8 cellular contexts compared by ENCODE assay signal in genomic region chr20:1313236-1313964, GRCh38. TPM values are rescaled to one million over a fixed set of nuclear protein-coding genes. Genes with fewer than 3 reads are reported as not detected.
DNase-seq lines count a peak whose midpoint lies in the region; ATAC-seq and TF ChIP-seq lines count a peak whose summit lies in the region.

No MANE protein-coding gene starts in this region.

- peak; percentile 94 for TF ChIP-seq CTCF in MCF 10A (IDR thresholded peaks at IDR 0.05; ENCODE audit: unreplicated experiment)
- peak; percentile 99 for TF ChIP-seq CTCF in smooth muscle cell (IDR thresholded peaks at IDR 0.05; ENCODE audit: borderline replicate concordance, insufficient read depth, poor library complexity, severe bottlenecking)

- CTCF ChIA-PET in MCF 10A (lab: Yijun Ruan, JAX): interaction anchor here (0.6 to 2.7 kb wide), 24 partner anchors 10 to 825 kb away, joined by 3 to 35 read pairs (median 5); partner anchors contain the start of gene SDCBP2

- no peak overlapping the region for H3K27ac Mint-ChIP-seq in MCF 10A (ENCODE audit: low read depth, unreplicated experiment)

- WGBS in smooth muscle cell (ENCODE audit: low lambda C conversion rate): 12% methylated on average over 24 of the region's 38 CpGs

- H3K4me3 ChIP-seq in iPS-20b (ENCODE audit: low read length) (peak overlapping the region; percentile 67; the same call in 1 of the 2 replicates), smooth muscle cell (peak overlapping the region; percentile 45)

- no peak overlapping the region for H3K4me3 Mint-ChIP-seq in MCF 10A (ENCODE audit: unreplicated experiment)

- H3K36me3 Mint-ChIP-seq in MCF 10A (ENCODE audit: insufficient read depth, unreplicated experiment): no peaks in the 10 kb centered on the region

- no peaks in the 10 kb centered on the region for H3K79me2 ChIP-seq in smooth muscle cell (ENCODE audit: low read depth)

- no peaks in the 10 kb centered on the region for H3F3A ChIP-seq in smooth muscle cell (ENCODE audit: low read depth)

- H3K9me3 Mint-ChIP-seq in MCF 10A (ENCODE audit: unreplicated experiment): no peaks in the 10 kb centered on the region

- BruUV-seq in MCF 10A (replicated peaks; lab: Mats Ljungman, UMichigan): no TSS peak

- peak overlapping the region; percentile 46; the same call in 1 of the 2 replicates for H3K9ac ChIP-seq in iPS-20b (ENCODE audit: low read depth, low read length)
- peak overlapping the region; percentile 29 for H3K9ac ChIP-seq in smooth muscle cell (ENCODE audit: low read depth)

- H3K4me1 ChIP-seq in iPS-20b (ENCODE audit: insufficient read depth, low read length): peaks cover 4% of the 10 kb centered on the region; the same call in 1 of the 2 replicates
- no peaks in the 10 kb centered on the region for H3K4me1 ChIP-seq in smooth muscle cell (ENCODE audit: low read depth)

- H4K20me1 ChIP-seq in smooth muscle cell (ENCODE audit: low read depth): no peaks in the 10 kb centered on the region

- intact Hi-C loops in MCF 10A (cut with micrococcal nuclease): loop anchor here (1.0 to 10.0 kb wide), 3 partner anchors 124 to 189 kb away; partner anchors contain the start of gene NSFL1C

- peak; percentile 12 for DNase-seq in GM04503 (ENCODE audit: low read depth)
- peak; percentile 15 for DNase-seq in NCI-H1694 (lab: John Stamatoyannopoulos, UW)
- peak; percentile 64 for DNase-seq in UCSD-AML1 (lab: John Stamatoyannopoulos, UW; ENCODE audit: unreplicated experiment)
- peak; percentile 68 for DNase-seq in MCF 10A (ENCODE audit: unreplicated experiment)
- peak; percentile 46 for DNase-seq in smooth muscle cell (lab: John Stamatoyannopoulos, UW; ENCODE audit: unreplicated experiment)

- no peaks in the 10 kb centered on the region for H3K4me1 Mint-ChIP-seq in MCF 10A (ENCODE audit: insufficient read depth, unreplicated experiment)

- H3K9me3 ChIP-seq in iPS-20b (ENCODE audit: insufficient read depth, low read depth, low read length) (no peaks in the 10 kb centered on the region), smooth muscle cell (replicated peaks; ENCODE audit: low read depth) (no peaks in the 10 kb centered on the region)

- peak overlapping the region; percentile 93 for H3K4me2 ChIP-seq in smooth muscle cell

- H3K27me3 Mint-ChIP-seq in MCF 10A (ENCODE audit: insufficient read depth, unreplicated experiment): no peaks in the 10 kb centered on the region

- POLR2A ChIA-PET in MCF 10A (lab: Yijun Ruan, JAX): interaction anchor here (1.2 to 1.9 kb wide), 3 partner anchors 12 to 190 kb away, joined by 3 to 5 read pairs (median 5); partner anchors contain the start of gene SDCBP2

- no peak for ATAC-seq in GM21576 (IDR thresholded peaks at IDR 0.05; ENCODE audit: unreplicated experiment)
- no peak for ATAC-seq in HG03521 (IDR thresholded peaks at IDR 0.05; ENCODE audit: unreplicated experiment)

- peak overlapping the region; percentile 84 for H2AFZ ChIP-seq in smooth muscle cell (ENCODE audit: low read depth)

- H3K27me3 ChIP-seq in iPS-20b (ENCODE audit: insufficient read depth, low read length): peaks cover 20% of the 10 kb centered on the region
- no peaks in the 10 kb centered on the region for H3K27me3 ChIP-seq in smooth muscle cell (ENCODE audit: low read depth)

- no peak overlapping the region for H3K27ac ChIP-seq in iPS-20b (ENCODE audit: low read length)
- H3K27ac ChIP-seq in smooth muscle cell (ENCODE audit: low read depth): no peak overlapping the region

- H3K36me3 ChIP-seq in iPS-20b (ENCODE audit: insufficient read depth, low read depth, low read length) (no peaks in the 10 kb centered on the region), smooth muscle cell (ENCODE audit: low read depth) (no peaks in the 10 kb centered on the region)

RNA-seq across cellular contexts. Expression of gene SDCBP2, which starts 15.5 kb away (rescaled TPM):
- total RNA-seq in MCF 10A (2022): 8.3 and 11.8 TPM in 2 replicates
- 2.9 and 3.6 TPM in 2 replicates for total RNA-seq in smooth muscle cell
- 2.6 and 4.7 TPM in 2 replicates for polyA plus RNA-seq in smooth muscle cell

RNA-seq across cellular contexts. Expression of gene SNPH, which starts 47.3 kb away (rescaled TPM):
- 2.2 and 2.6 TPM in 2 replicates for total RNA-seq in MCF 10A (2022)
- 3.0 and 3.2 TPM in 2 replicates for total RNA-seq in smooth muscle cell
- 3.0 and 3.1 TPM in 2 replicates for polyA plus RNA-seq in smooth muscle cell

Comparison
In these comparisons a context has a peak if more than half of its experiments do, and no peak if none do; other contexts are left out.
1. DNase-seq: peak in every context shown above with its lines; median percentile 68 in MCF 10A; 64 in UCSD-AML1; 46 in smooth muscle cell; 15 in NCI-H1694; 12 in GM04503.